Comparison of ENCODE assay signal across 8 cellular contexts in the genomic region with DNA sequence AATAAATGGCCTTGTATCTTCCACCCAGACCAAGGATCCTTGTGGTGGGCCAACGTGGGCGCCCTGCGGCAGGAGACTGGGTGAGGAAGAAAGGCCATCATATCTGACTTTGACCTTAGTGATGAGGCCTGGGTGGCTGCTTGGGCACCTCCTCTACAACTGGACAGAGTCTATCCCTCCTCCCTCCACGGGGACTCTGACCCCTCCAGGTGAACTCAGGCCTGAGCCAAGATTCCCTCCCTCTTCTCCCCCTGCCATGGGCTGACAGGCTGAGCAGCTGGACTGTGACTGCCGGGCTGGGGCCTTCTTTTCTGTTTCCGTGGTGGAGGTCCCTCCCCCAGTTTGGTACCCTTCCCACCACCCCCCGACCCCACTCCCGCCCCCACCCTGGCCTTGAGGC. TPM values are rescaled to one million over a fixed set of nuclear protein-coding genes. Genes with fewer than 3 reads are reported as not detected.
A peak's percentile ranks its signal among the peaks of the same experiment; 100 is the strongest.
DNase-seq lines count a peak whose midpoint lies in the region; ATAC-seq and TF ChIP-seq lines count a peak whose summit lies in the region.
"Had no signal": no experiment of that assay in that cellular context is flagged by ENCODE, and none has a peak within 500 bp of the region (broad histone marks: within the 10 kb centered on the region; RNA-seq: fewer than 3 reads in every experiment).

No MANE protein-coding gene starts in this region.

- BruUV-seq in A673 (replicated peaks; lab: Mats Ljungman, UMichigan), result no TSS peak

- CTCF ChIA-PET in A673 (lab: Charles Lee), result no interaction called here

- POLR2A ChIA-PET in A673 (lab: Charles Lee; ENCODE audit: low non-redundant PET), result no interaction called here
- POLR2A ChIA-PET in naive thymus-derived CD8-positive, alpha-beta T cell (lab: Charles Lee), result no interaction called here

- peak overlapping the region; percentile 27 for H3K27ac ChIP-seq in A673 (ENCODE audit: low read depth, low read length, poor library complexity, severe bottlenecking)
- H3K27ac ChIP-seq in angular gyrus (ENCODE audit: low read depth, low read length), result peak overlapping the region; percentile 73
- H3K27ac ChIP-seq: HL-60 had no signal

- TF ChIP-seq CTCF in A673 (conservative IDR thresholded peaks at IDR 0.05; ENCODE audit: low read depth, low read length), result no peak

- H3K36me3 ChIP-seq in A673 (ENCODE audit: insufficient read depth, low read length, poor library complexity, severe bottlenecking), result peaks cover 19% of the 10 kb centered on the region

- H3K4me3 ChIP-seq in A673 (ENCODE audit: low read depth, low read length, poor library complexity, severe bottlenecking), result no peak overlapping the region

- intact Hi-C loops in A673 (cut with micrococcal nuclease; ENCODE audit: unreplicated experiment), result no loop called here

- no peak overlapping the region for H3K4me3 Mint-ChIP-seq in naive thymus-derived CD8-positive, alpha-beta T cell

- H3K27me3 Mint-ChIP-seq in naive thymus-derived CD8-positive, alpha-beta T cell, result no peaks in the 10 kb centered on the region

- H3K4me1 Mint-ChIP-seq in naive thymus-derived CD8-positive, alpha-beta T cell, result peaks cover 2 to 23% (median 16%) of the 10 kb centered on the region in 4 donors

- DNase-seq in A673 (ENCODE audit: low spot score) (no peak), SKM-1 treated with dmso at 0.1 percent for 144 hours (lab: John Stamatoyannopoulos, UW; ENCODE audit: unreplicated experiment) (no peak)
- DNase-seq in naive thymus-derived CD8-positive, alpha-beta T cell, result no peak

- no peaks in the 10 kb centered on the region for H3K9me3 ChIP-seq in A673 (ENCODE audit: low read depth, low read length, poor library complexity, severe bottlenecking)

- ATAC-seq in naive thymus-derived CD8-positive, alpha-beta T cell, result no peak
- no peak for ATAC-seq in HG03439 (IDR thresholded peaks at IDR 0.05; ENCODE audit: unreplicated experiment)
- ATAC-seq in GM19023 (IDR thresholded peaks at IDR 0.05; ENCODE audit: unreplicated experiment), result no peak
- ATAC-seq: SK-N-SH treated with all-trans-retinoic acid at 6 μM for 48 hours had no signal

- no peaks in the 10 kb centered on the region for H3K9me3 Mint-ChIP-seq in naive thymus-derived CD8-positive, alpha-beta T cell

- H3K36me3 Mint-ChIP-seq in naive thymus-derived CD8-positive, alpha-beta T cell, result peaks cover 0 to 26% (median 7%) of the 10 kb centered on the region in 3 donors

- H3K27ac Mint-ChIP-seq in naive thymus-derived CD8-positive, alpha-beta T cell, result peak overlapping the region in 8 of 10 donors; percentile 24 to 84 (median 66)

- no peaks in the 10 kb centered on the region for H3K27me3 ChIP-seq in A673 (replicated peaks; ENCODE audit: insufficient read depth, low read depth, low read length, poor library complexity)

- peaks cover 33% of the 10 kb centered on the region for H3K4me1 ChIP-seq in A673 (ENCODE audit: insufficient read depth, low read length, poor library complexity, severe bottlenecking)

RNA-seq across cellular contexts. Expression of a gene that starts 1.4 kb away (rescaled TPM):
- total RNA-seq in A673 (2021), result 6.3 and 8.0 TPM in 2 replicates
- total RNA-seq in naive thymus-derived CD8-positive, alpha-beta T cell, result 1 to 10 TPM; 6.9 to 8.2 TPM
- 1 to 10 TPM; 2.6 to 7.4 (median 6.2) TPM for polyA plus RNA-seq in naive thymus-derived CD8-positive, alpha-beta T cell

RNA-seq across cellular contexts. Expression of a gene that starts 28.0 kb away (rescaled TPM):
- 20.6 and 23.2 TPM in 2 replicates for total RNA-seq in A673 (2021)
- 10 to 100 TPM; 10.3 to 11.1 TPM for total RNA-seq in naive thymus-derived CD8-positive, alpha-beta T cell
- polyA plus RNA-seq in naive thymus-derived CD8-positive, alpha-beta T cell, result 1 to 10 TPM; 9.0 to 9.2 (median 9.1) TPM

RNA-seq across cellular contexts. Expression of a gene that starts 28.1 kb away (rescaled TPM):
- total RNA-seq in A673 (2021), result 147 and 170 TPM in 2 replicates
- total RNA-seq in naive thymus-derived CD8-positive, alpha-beta T cell, result 10 to 100 TPM; 68.8 to 79.6 TPM
- 10 to 100 TPM; 21.9 to 36.8 (median 29.8) TPM for polyA plus RNA-seq in naive thymus-derived CD8-positive, alpha-beta T cell

RNA-seq across cellular contexts. Expression of a gene that starts 37.5 kb away (rescaled TPM):
- total RNA-seq in A673 (2021), result 53.6 and 56.8 TPM in 2 replicates
- 10 to 100 TPM; 27.5 to 29.4 TPM for total RNA-seq in naive thymus-derived CD8-positive, alpha-beta T cell
- 10 to 100 TPM; 17.4 to 36.7 (median 22.1) TPM for polyA plus RNA-seq in naive thymus-derived CD8-positive, alpha-beta T cell

RNA-seq across cellular contexts. Expression of a gene that starts 37.7 kb away (rescaled TPM):
- total RNA-seq in A673 (2021), result 17.9 and 20.1 TPM in 2 replicates
- 10 to 100 TPM; 15.1 to 15.9 TPM for total RNA-seq in naive thymus-derived CD8-positive, alpha-beta T cell
- 10 to 100 TPM in 2 of 3 donors, 1 to 10 TPM in 1; 9.3 to 10.8 (median 10.4) TPM for polyA plus RNA-seq in naive thymus-derived CD8-positive, alpha-beta T cell
